Comparison of ENCODE assay signal across 29 cellular contexts in genomic region chr11:116244425-116244824, GRCh38.
"Had no signal": no experiment of that assay in that cellular context is flagged by ENCODE, and none has a peak within 500 bp of the region (broad histone marks: within the 10 kb centered on the region; RNA-seq: fewer than 3 reads in every experiment).

No MANE protein-coding gene starts in this region.

- DNase-seq: Karpas-422, MM.1S, MV-4-11, NCI-H1092, NCI-H1105, NCI-H1417 treated with DMSO at 0.1 percent for 48 hours, NCI-H1436 treated with DMSO at 0.1 percent for 48 hours, NCI-H1694 treated with DMSO at 0.1 percent for 48 hours, NCI-H187 treated with DMSO at 0.1 percent for 48 hours, NCI-H2029, NCI-H2081, NCI-H2171 treated with DMSO at 0.1 percent for 48 hours, NCI-H2227 treated with DMSO at 0.1 percent for 48 hours, NCI-H345, NCI-H446, NCI-H510A treated with DMSO at 0.1 percent for 48 hours, NCI-H524 treated with DMSO at 0.1 percent for 48 hours, NCI-H526 treated with DMSO at 0.1 percent for 48 hours, NCI-H774, PC-9, SHP77, SIG-M5, SJCRH30 had no signal

- H3K27ac ChIP-seq: KMS-11, PC-9, RWPE1, SJCRH30, SK-N-MC had no signal

- H3K9me3 ChIP-seq: SJCRH30 had no signal

- H3K4me2 ChIP-seq: KMS-11, PC-9 had no signal

- H3K4me1 ChIP-seq: SJCRH30 had no signal

- H3K36me3 ChIP-seq: SJCRH30 had no signal

- H2AFZ ChIP-seq: PC-9 had no signal

- ATAC-seq: Panc1, Right ventricle myocardium inferior, SK-N-SH treated with all-trans-retinoic acid at 6 μM for 48 hours had no signal

- H3K9ac ChIP-seq: KMS-11 had no signal

- H3K27me3 ChIP-seq: SJCRH30 had no signal

- H3K4me3 ChIP-seq: PC-9, SJCRH30, SK-N-MC had no signal
